Comparison of ENCODE assay signal across 16 cellular contexts in the genomic region with DNA sequence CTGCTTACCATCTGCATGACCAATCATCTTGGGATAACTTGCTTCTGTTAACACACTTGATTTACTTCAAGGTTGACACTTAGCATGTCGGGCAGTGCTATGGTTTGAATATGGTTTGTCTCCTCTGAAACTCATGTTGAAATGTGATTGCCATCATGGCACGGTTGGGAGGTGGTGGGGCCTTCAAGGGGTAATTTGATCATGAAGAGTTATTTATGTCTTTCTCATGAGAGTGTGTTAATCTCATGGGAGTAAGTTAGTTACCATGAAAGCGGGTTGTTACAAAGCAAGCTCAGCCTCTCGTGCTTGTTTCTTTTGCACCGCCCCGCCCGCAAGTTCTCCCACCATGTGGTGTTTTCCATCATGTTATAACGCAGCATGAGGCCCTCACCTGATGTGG.
"Had no signal": no experiment of that assay in that cellular context is flagged by ENCODE, and none has a peak within 500 bp of the region (broad histone marks: within the 10 kb centered on the region; RNA-seq: fewer than 3 reads in every experiment).

No MANE protein-coding gene starts in this region.

- ATAC-seq: foreskin keratinocyte; left lobe of liver; naive thymus-derived CD4-positive, alpha-beta T cell had no signal

- DNase-seq: effector CD4-positive, alpha-beta T cell; endodermal cell; erythroblast; foreskin keratinocyte; heart right ventricle; hypothalamus; kidney glomerular epithelial cell; mammary epithelial cell; naive thymus-derived CD4-positive, alpha-beta T cell; posterior cingulate gyrus; sigmoid colon; stimulated activated naive CD4-positive, alpha-beta T cell; stomach; substantia nigra; transverse colon had no signal
